Comparison of ENCODE assay signal across 32 cellular contexts in genomic region chr14:49559979-49560768, GRCh38.
"Had no signal": no experiment of that assay in that cellular context is flagged by ENCODE, and none has a peak within 500 bp of the region (broad histone marks: within the 10 kb centered on the region; RNA-seq: fewer than 3 reads in every experiment).

No MANE protein-coding gene starts in this region.

- H3K9me3 ChIP-seq: adrenal gland, body of pancreas had no signal

- H3K27me3 ChIP-seq: adrenal gland, body of pancreas, brain microvascular endothelial cell, breast epithelium had no signal

- ATAC-seq: activated CD8-positive, alpha-beta T cell treated with anti-CD3 and anti-CD28 coated beads for 36 hours; activated naive CD4-positive, alpha-beta T cell treated with anti-CD3 and anti-CD28 coated beads, Interleukin-2, amount 50 U/mL, for 72 hours; activated T-cell treated with anti-CD3 and anti-CD28 coated beads, Interleukin-2, amount 50 U/mL, for 4 hours; activated T-cell treated with anti-CD3 and anti-CD28 coated beads, Interleukin-2, amount 50 U/mL, for 72 hours; activated T-helper 17 cell treated with anti-CD3 and anti-CD28 coated beads, Interleukin-2, amount 50 U/mL, for 72 hours; body of pancreas had no signal

- H3K27ac ChIP-seq: adrenal gland, body of pancreas, brain microvascular endothelial cell, breast epithelium, VCaP had no signal

- H3K4me3 ChIP-seq: adrenal gland, body of pancreas, breast epithelium had no signal

- DNase-seq: activated B cell treated with CpG ODN at 0.5 μM for 24 hours; activated CD4-positive, alpha-beta memory T cell treated with anti-CD3 and anti-CD28 coated beads for 36 hours; activated CD4-positive, alpha-beta T cell treated with anti-CD3 and anti-CD28 coated beads for 4 hours; activated CD4-positive, alpha-beta T cell treated with anti-CD3 and anti-CD28 coated beads, Interleukin-2, amount 10 ng/mL, durations not matched to agents 24 days and 14 days; activated CD4-positive, alpha-beta T cell treated with anti-CD3 and anti-CD28 coated beads, Interleukin-2, amount 50 U/mL, for 1 hour; activated CD4-positive, alpha-beta T cell treated with anti-CD3 and anti-CD28 coated beads, Interleukin-2, amount 50 U/mL, for 4 hours; activated CD4-positive, CD25-positive, alpha-beta regulatory T cell treated with anti-CD3 and anti-CD28 coated beads, Interleukin-2, amount 50 U/mL, for 72 hours; activated CD8-positive, alpha-beta memory T cell treated with anti-CD3 and anti-CD28 coated beads, Interleukin-2, amount 50 U/mL, for 4 hours; activated CD8-positive, alpha-beta T cell treated with anti-CD3 and anti-CD28 coated beads for 36 hours; activated effector memory CD4-positive, alpha-beta T cell treated with anti-CD3 and anti-CD28 coated beads, Interleukin-2, amount 50 U/mL, for 16 hours; activated gamma-delta T cell treated with Interleukin-2 at 50 U/mL for 16 hours; activated naive CD4-positive, alpha-beta T cell; activated naive CD4-positive, alpha-beta T cell treated with anti-CD3 and anti-CD28 coated beads for 36 hours; activated naive CD4-positive, alpha-beta T cell treated with anti-CD3 and anti-CD28 coated beads, Interleukin-2, amount 50 U/mL, for 16 hours; activated naive CD8-positive, alpha-beta T cell treated with anti-CD3 and anti-CD28 coated beads for 36 hours; activated T-cell treated with anti-CD3 and anti-CD28 coated beads for 4 hours; activated T-cell treated with anti-CD3 and anti-CD28 coated beads, Interleukin-2, amount 50 U/mL, for 1 hour; activated T-cell treated with anti-CD3 and anti-CD28 coated beads, Interleukin-2, amount 50 U/mL, for 4 hours; activated T-cell treated with anti-CD3 and anti-CD28 coated beads, Interleukin-2, amount 50 U/mL, for 72 hours; adrenal gland; amniotic stem cell; aorta; body of pancreas; brain microvascular endothelial cell; central memory CD4-positive, alpha-beta T cell; T-helper 2 cell; T-helper 9 cell had no signal

- H3K36me3 ChIP-seq: adrenal gland, brain microvascular endothelial cell, breast epithelium had no signal

- FAIRE-seq: astrocyte had no signal

- H3K4me1 ChIP-seq: body of pancreas, breast epithelium had no signal
